Comparison of ENCODE assay signal across 14 cellular contexts in the genomic region with DNA sequence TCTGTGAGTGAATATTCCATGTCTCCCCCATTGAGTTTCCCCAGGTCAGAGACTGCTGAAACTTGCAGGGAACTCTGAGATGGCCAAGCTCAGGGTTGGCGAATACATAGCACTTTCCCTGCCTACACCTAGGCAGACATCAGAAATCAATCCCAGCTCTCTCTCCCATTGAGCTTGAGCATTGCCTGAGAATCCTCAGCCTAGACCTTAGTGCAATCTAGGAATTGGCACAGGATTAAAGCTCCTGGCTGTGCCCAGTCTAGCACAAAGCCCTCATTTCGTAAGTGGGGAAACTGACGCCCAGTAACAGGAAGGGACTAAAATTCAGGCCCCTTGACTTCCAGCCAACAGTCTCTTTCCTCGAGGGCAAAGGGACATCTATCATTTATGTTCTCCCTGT.
A peak's percentile ranks its signal among the peaks of the same experiment; 100 is the strongest.
DNase-seq lines count a peak whose midpoint lies in the region; ATAC-seq and TF ChIP-seq lines count a peak whose summit lies in the region.
"Had no signal": no experiment of that assay in that cellular context is flagged by ENCODE, and none has a peak within 500 bp of the region (broad histone marks: within the 10 kb centered on the region; RNA-seq: fewer than 3 reads in every experiment).

No MANE protein-coding gene starts in this region.

- H3K27me3 ChIP-seq in breast epithelium (no peaks in the 10 kb centered on the region), hepatocyte (no peaks in the 10 kb centered on the region)
- H3K27me3 ChIP-seq in CD8-positive, alpha-beta T cell (ENCODE audit: insufficient read depth, low read length), result no peaks in the 10 kb centered on the region

- no peak overlapping the region for H3K4me3 Mint-ChIP-seq in MCF 10A (ENCODE audit: unreplicated experiment)
- H3K4me3 Mint-ChIP-seq in CD8-positive, alpha-beta T cell, result no peak overlapping the region

- H4K20me1 ChIP-seq in hepatocyte (ENCODE audit: insufficient read depth, poor library complexity, severe bottlenecking), result no peaks in the 10 kb centered on the region

- POLR2A ChIA-PET in MCF 10A (lab: Yijun Ruan, JAX), result interaction anchor here (1.0 to 2.3 kb wide), 6 partner anchors 9 to 275 kb away, joined by 3 to 6 read pairs (median 5); a partner anchor contains a TSS
- POLR2A ChIA-PET in CD8-positive, alpha-beta T cell (lab: Charles Lee), result interaction anchor here (1.1 kb wide), 1 partner anchor 22 kb away, joined by 3 read pairs; no protein-coding TSS in a partner anchor

- H3K9me3 ChIP-seq in breast epithelium (no peaks in the 10 kb centered on the region), SK-N-MC (ENCODE audit: low read depth, low read length) (no peaks in the 10 kb centered on the region; the same call in 1 of the 2 replicates), hepatocyte (ENCODE audit: low read depth) (no peaks in the 10 kb centered on the region)
- H3K9me3 ChIP-seq in CD8-positive, alpha-beta T cell (ENCODE audit: low read length), result no peaks in the 10 kb centered on the region

- no peaks in the 10 kb centered on the region for H3K79me2 ChIP-seq in hepatocyte

- no peaks in the 10 kb centered on the region for H3K27me3 Mint-ChIP-seq in MCF 10A (ENCODE audit: insufficient read depth, unreplicated experiment)
- H3K27me3 Mint-ChIP-seq in CD8-positive, alpha-beta T cell (ENCODE audit: low read depth), result no peaks in the 10 kb centered on the region

- TF ChIP-seq CTCF in MCF 10A (IDR thresholded peaks at IDR 0.05; ENCODE audit: unreplicated experiment), result no peak
- no peak for TF ChIP-seq CTCF in breast epithelium (IDR thresholded peaks at IDR 0.05)
- no peak for TF ChIP-seq CTCF in CD8-positive, alpha-beta T cell (IDR thresholded peaks at IDR 0.05)
- TF ChIP-seq CTCF in hepatocyte (IDR thresholded peaks at IDR 0.05; ENCODE audit: poor library complexity), result no peak

- H3K9ac ChIP-seq in SK-N-MC (ENCODE audit: insufficient read length), result peak overlapping the region; percentile 26

- BruUV-seq in MCF 10A (replicated peaks; lab: Mats Ljungman, UMichigan), result no TSS peak

- CTCF ChIA-PET in MCF 10A (lab: Yijun Ruan, JAX), result interaction anchor here (0.7 to 2.7 kb wide), 3 partner anchors 46 to 127 kb away, joined by 4 to 8 read pairs (median 4); no protein-coding TSS in a partner anchor
- CTCF ChIA-PET in CD8-positive, alpha-beta T cell (lab: Charles Lee), result no interaction called here

- H3K9me3 Mint-ChIP-seq in MCF 10A (ENCODE audit: unreplicated experiment), result peaks cover 6% of the 10 kb centered on the region
- no peaks in the 10 kb centered on the region for H3K9me3 Mint-ChIP-seq in CD8-positive, alpha-beta T cell

- H3K4me2 ChIP-seq in hepatocyte, result no peak overlapping the region

- no peak for ATAC-seq in CD8-positive, alpha-beta T cell

- H3K36me3 ChIP-seq in breast epithelium (no peaks in the 10 kb centered on the region), SK-N-MC (ENCODE audit: insufficient read depth, low read length) (no peaks in the 10 kb centered on the region), hepatocyte (replicated peaks; ENCODE audit: insufficient read depth, low read depth) (no peaks in the 10 kb centered on the region)
- no peaks in the 10 kb centered on the region for H3K36me3 ChIP-seq in CD8-positive, alpha-beta T cell (ENCODE audit: insufficient read depth, low read length)

- H3K4me1 ChIP-seq in breast epithelium, result no peaks in the 10 kb centered on the region
- H3K4me1 ChIP-seq in CD8-positive, alpha-beta T cell (ENCODE audit: insufficient read depth, low read length), result peaks cover 9% of the 10 kb centered on the region
- peaks cover 20% of the 10 kb centered on the region for H3K4me1 ChIP-seq in hepatocyte (ENCODE audit: insufficient read depth)

- H3K4me3 ChIP-seq in breast epithelium (no peak overlapping the region), SK-N-MC (no peak overlapping the region), hepatocyte (no peak overlapping the region)
- H3K4me3 ChIP-seq in CD8-positive, alpha-beta T cell (ENCODE audit: low read depth, low read length), result no peak overlapping the region

- DNase-seq in MCF 10A (ENCODE audit: unreplicated experiment) (peak; percentile 72), breast epithelium (ENCODE audit: low spot score in 2 of 2) (no peak), SK-N-MC (ENCODE audit: low read depth, low spot score) (no peak), medulla oblongata (ENCODE audit: extremely low spot score) (peak; percentile 11), NCI-H146 (lab: John Stamatoyannopoulos, UW) (no peak), hepatocyte (ENCODE audit: low spot score) (no peak), NCI-H1105 (lab: John Stamatoyannopoulos, UW) (no peak)
- no peak for DNase-seq in CD8-positive, alpha-beta T cell
- DNase-seq: COR-L47, NCI-H1417 treated with DMSO at 0.1 percent for 48 hours, NCI-H2029 treated with DMSO at 0.1 percent for 48 hours, NCI-H524 treated with DMSO at 0.1 percent for 48 hours, SIG-M5 had no signal

- H3K27ac Mint-ChIP-seq in MCF 10A (ENCODE audit: low read depth, unreplicated experiment), result peak overlapping the region; percentile 44
- no peak overlapping the region for H3K27ac Mint-ChIP-seq in CD8-positive, alpha-beta T cell

- 87% methylated on average over 4 of the region's 4 CpGs for WGBS in hepatocyte (ENCODE audit: low lambda C conversion rate, missing lambda C conversion rate)

- TF ChIP-seq POLR2A in breast epithelium (IDR thresholded peaks at IDR 0.05), result no peak

- H3K9me2 ChIP-seq in hepatocyte (replicated peaks; ENCODE audit: insufficient read depth), result no peaks in the 10 kb centered on the region

- intact Hi-C loops in MCF 10A (cut with micrococcal nuclease), result no loop called here
- intact Hi-C loops in breast epithelium (cut with DNase I; ENCODE audit: low total_unique reads), result no loop called here
- intact Hi-C loops in CD8-positive, alpha-beta T cell (cut with DNase I, micrococcal nuclease), result no loop called here

- H3K36me3 Mint-ChIP-seq in MCF 10A (ENCODE audit: insufficient read depth, unreplicated experiment), result peaks cover 8% of the 10 kb centered on the region
- H3K36me3 Mint-ChIP-seq in CD8-positive, alpha-beta T cell, result no peaks in the 10 kb centered on the region

- H3K27ac ChIP-seq in breast epithelium (no peak overlapping the region), SK-N-MC (0 out of 2 replicates have a peak overlapping the region, but pooled peaks have one; percentile 31), hepatocyte (no peak overlapping the region)
- no peak overlapping the region for H3K27ac ChIP-seq in CD8-positive, alpha-beta T cell (ENCODE audit: low read depth, low read length)
- H3K27ac ChIP-seq: C4-2B had no signal

- H2AFZ ChIP-seq in hepatocyte, result no peak overlapping the region

- H3K4me1 Mint-ChIP-seq in MCF 10A (ENCODE audit: insufficient read depth, unreplicated experiment), result peaks cover 36% of the 10 kb centered on the region
- H3K4me1 Mint-ChIP-seq in CD8-positive, alpha-beta T cell (ENCODE audit: low read depth), result peaks cover 9% of the 10 kb centered on the region

Comparison
In these comparisons a context has a peak if more than half of its experiments do, and no peak if none do; other contexts are left out.
1. DNase-seq: peak in MCF 10A (single experiment) and medulla oblongata (single experiment); none in breast epithelium (0 of 2), SK-N-MC (single experiment), NCI-H146 (single experiment), CD8-positive, alpha-beta T cell (0 of 7), hepatocyte (single experiment) and NCI-H1105 (single experiment).